Comparison of ENCODE assay signal across 1 cellular context in the genomic region with DNA sequence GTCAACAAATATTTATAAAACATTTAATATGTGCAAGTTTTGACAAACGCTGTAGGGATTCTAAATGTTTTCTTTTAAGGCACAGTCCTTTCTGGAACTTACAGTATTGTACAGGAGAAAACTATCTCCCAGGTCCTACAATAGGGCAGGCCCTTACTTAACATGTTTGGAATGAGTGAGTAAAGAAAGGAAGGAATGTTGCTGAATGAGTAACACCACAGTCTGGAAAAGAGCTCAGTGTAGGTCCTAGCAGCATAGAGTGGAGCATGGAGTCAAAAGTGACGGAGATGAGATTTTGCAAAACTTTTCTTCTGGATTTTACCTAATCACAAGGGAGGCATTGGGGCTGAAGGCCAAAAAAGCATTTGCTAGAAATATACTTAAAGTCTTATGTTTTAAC.
TF ChIP-seq lines count a peak whose summit lies in the region.

No MANE protein-coding gene starts in this region.

TF ChIP-seq in SK-N-SH treated with all-trans-retinoic acid at 6 μM for 48 hours, 23 proteins besides CTCF, POLR2A, EP300 and RAD21 (continued from another document):
- TF ChIP-seq ZC3H10 (CRISPR knock-in tag; IDR thresholded peaks at IDR 0.05) (no peak), ZFP30 (CRISPR knock-in tag; IDR thresholded peaks at IDR 0.05) (no peak), TOX (CRISPR knock-in tag; IDR thresholded peaks at IDR 0.05; ENCODE audit: borderline replicate concordance) (no peak)
